Comparison of ENCODE assay signal across 23 cellular contexts in the genomic region with DNA sequence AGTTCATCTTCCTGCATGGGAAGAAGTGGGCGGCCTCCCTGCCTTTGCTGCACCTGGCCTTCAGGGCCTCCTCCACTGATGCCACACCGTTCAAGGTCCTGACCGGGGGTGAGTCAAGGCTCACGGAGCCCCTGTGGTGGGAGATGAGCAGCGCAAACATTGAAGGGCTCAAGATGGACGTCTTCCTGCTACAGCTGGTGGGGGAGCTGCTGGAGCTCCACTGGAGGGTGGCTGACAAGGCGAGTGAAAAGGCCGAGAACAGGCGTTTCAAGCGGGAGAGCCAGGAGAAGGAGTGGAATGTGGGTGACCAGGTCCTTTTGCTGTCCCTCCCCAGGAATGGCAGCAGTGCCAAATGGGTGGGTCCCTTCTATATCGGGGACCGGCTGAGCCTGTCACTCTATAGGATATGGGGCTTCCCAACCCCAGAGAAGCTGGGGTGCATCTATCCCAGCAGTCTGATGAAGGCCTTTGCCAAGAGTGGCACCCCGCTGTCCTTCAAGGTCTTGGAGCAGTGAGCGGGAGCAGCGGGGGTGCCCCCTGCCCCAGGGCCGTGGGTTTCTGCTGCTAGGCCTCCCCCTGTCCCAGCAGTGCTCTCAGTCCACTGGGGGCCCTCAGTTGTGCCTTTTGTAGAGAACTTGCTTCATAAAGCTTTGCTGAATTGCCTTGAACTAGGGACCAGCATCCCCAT. TPM values are rescaled to one million over a fixed set of nuclear protein-coding genes. Genes with fewer than 3 reads are reported as not detected.
A peak's percentile ranks its signal among the peaks of the same experiment; 100 is the strongest.
DNase-seq lines count a peak whose midpoint lies in the region; ATAC-seq and TF ChIP-seq lines count a peak whose summit lies in the region.
"Had no signal": no experiment of that assay in that cellular context is flagged by ENCODE, and none has a peak within 500 bp of the region (broad histone marks: within the 10 kb centered on the region; RNA-seq: fewer than 3 reads in every experiment).

No MANE protein-coding gene starts in this region.

- no peak for TF ChIP-seq CTCF in natural killer cell (IDR thresholded peaks at IDR 0.05)
- TF ChIP-seq CTCF in neural progenitor cell (IDR thresholded peaks at IDR 0.05) = no peak

- no peaks in the 10 kb centered on the region for H3F3A ChIP-seq in neural progenitor cell (ENCODE audit: low read depth)

- peaks cover 6% of the 10 kb centered on the region for H3K27me3 Mint-ChIP-seq in activated CD4-positive, alpha-beta memory T cell treated with anti-CD3 and anti-CD28 coated beads for 36 hours
- H3K27me3 Mint-ChIP-seq in activated CD4-positive, alpha-beta memory T cell treated with anti-CD3 and anti-CD28 coated beads, Interleukin-2, amount 10 ng/mL, durations not matched to agents 7 days and 5 days = no peaks in the 10 kb centered on the region
- H3K27me3 Mint-ChIP-seq in natural killer cell treated with Interleukin-12 subunit alpha and Interleukin-12 subunit beta and Interleukin-15 and Interleukin-18, amount 100 ng/mL, for 72 hours = peaks cover 0 to 12% of the 10 kb centered on the region in 2 donors
- H3K27me3 Mint-ChIP-seq in natural killer cell (ENCODE audit: low read depth in 2 of 2) = peaks cover 0 to 11% of the 10 kb centered on the region in 2 donors
- peaks cover 5% of the 10 kb centered on the region for H3K27me3 Mint-ChIP-seq in neural progenitor cell (ENCODE audit: insufficient read depth, low read depth)
- H3K27me3 Mint-ChIP-seq in activated T-helper 2 cell treated with anti-CD3 and anti-CD28 coated beads, Interferon-gamma antibody, Interleukin-2, Interleukin-4, amounts not matched to agents 10 μg/mL and 5 μg/mL and 100 μg/mL, durations not matched to agents 14 hours and 24 hours and 36 hours (ENCODE audit: low read depth) = peaks cover 13% of the 10 kb centered on the region

- H3K36me3 ChIP-seq in neural progenitor cell = no peaks in the 10 kb centered on the region
- H3K36me3 ChIP-seq: HAP-1, MG63 had no signal

- no peak overlapping the region for H3K9ac ChIP-seq in neural progenitor cell

- H3K4me3 ChIP-seq in neural progenitor cell = no peak overlapping the region
- H3K4me3 ChIP-seq: HAP-1, MG63, PC-9 had no signal

- CTCF ChIA-PET in activated CD4-positive, alpha-beta memory T cell treated with anti-CD3 and anti-CD28 coated beads for 36 hours (lab: Charles Lee) = no interaction called here
- CTCF ChIA-PET in activated CD4-positive, alpha-beta memory T cell treated with anti-CD3 and anti-CD28 coated beads, Interleukin-2, amount 10 ng/mL, durations not matched to agents 7 days and 5 days (lab: Charles Lee) = interaction anchor here (2.7 kb wide), 1 partner anchor 14 kb away, joined by 14 read pairs; no protein-coding TSS in a partner anchor

- H3K4me1 ChIP-seq in neural progenitor cell = no peaks in the 10 kb centered on the region
- H3K4me1 ChIP-seq: HAP-1 had no signal

- peaks cover 29% of the 10 kb centered on the region for H3K27me3 ChIP-seq in neural progenitor cell
- H3K27me3 ChIP-seq: MG63 had no signal

- intact Hi-C loops in activated CD4-positive, alpha-beta memory T cell treated with anti-CD3 and anti-CD28 coated beads for 36 hours (cut with micrococcal nuclease) = no loop called here
- intact Hi-C loops in natural killer cell (cut with micrococcal nuclease) = no loop called here
- intact Hi-C loops in activated T-helper 2 cell treated with anti-CD3 and anti-CD28 coated beads, Interferon-gamma antibody, Interleukin-2, Interleukin-4, amounts not matched to agents 10 μg/mL and 5 μg/mL and 100 μg/mL, durations not matched to agents 14 hours and 24 hours and 36 hours (cut with micrococcal nuclease) = no loop called here

- H3K9me3 Mint-ChIP-seq in activated CD4-positive, alpha-beta memory T cell treated with anti-CD3 and anti-CD28 coated beads for 36 hours = no peaks in the 10 kb centered on the region
- no peaks in the 10 kb centered on the region for H3K9me3 Mint-ChIP-seq in activated CD4-positive, alpha-beta memory T cell treated with anti-CD3 and anti-CD28 coated beads, Interleukin-2, amount 10 ng/mL, durations not matched to agents 7 days and 5 days
- no peaks in the 10 kb centered on the region for H3K9me3 Mint-ChIP-seq in natural killer cell treated with Interleukin-12 subunit alpha and Interleukin-12 subunit beta and Interleukin-15 and Interleukin-18, amount 100 ng/mL, for 72 hours
- H3K9me3 Mint-ChIP-seq in natural killer cell (no peaks in the 10 kb centered on the region), neural progenitor cell (no peaks in the 10 kb centered on the region)
- no peaks in the 10 kb centered on the region for H3K9me3 Mint-ChIP-seq in activated T-helper 2 cell treated with anti-CD3 and anti-CD28 coated beads, Interferon-gamma antibody, Interleukin-2, Interleukin-4, amounts not matched to agents 10 μg/mL and 5 μg/mL and 100 μg/mL, durations not matched to agents 14 hours and 24 hours and 36 hours

- H3K36me3 Mint-ChIP-seq in activated CD4-positive, alpha-beta memory T cell treated with anti-CD3 and anti-CD28 coated beads for 36 hours = no peaks in the 10 kb centered on the region
- H3K36me3 Mint-ChIP-seq in activated CD4-positive, alpha-beta memory T cell treated with anti-CD3 and anti-CD28 coated beads, Interleukin-2, amount 10 ng/mL, durations not matched to agents 7 days and 5 days (ENCODE audit: low read depth) = no peaks in the 10 kb centered on the region
- no peaks in the 10 kb centered on the region for H3K36me3 Mint-ChIP-seq in natural killer cell treated with Interleukin-12 subunit alpha and Interleukin-12 subunit beta and Interleukin-15 and Interleukin-18, amount 100 ng/mL, for 72 hours
- no peaks in the 10 kb centered on the region for H3K36me3 Mint-ChIP-seq in natural killer cell
- H3K36me3 Mint-ChIP-seq in neural progenitor cell = peaks cover 5% of the 10 kb centered on the region
- no peaks in the 10 kb centered on the region for H3K36me3 Mint-ChIP-seq in activated T-helper 2 cell treated with anti-CD3 and anti-CD28 coated beads, Interferon-gamma antibody, Interleukin-2, Interleukin-4, amounts not matched to agents 10 μg/mL and 5 μg/mL and 100 μg/mL, durations not matched to agents 14 hours and 24 hours and 36 hours (ENCODE audit: low read depth)

- no peak overlapping the region for H3K27ac ChIP-seq in neural progenitor cell
- H3K27ac ChIP-seq: 22Rv1, PC-9 had no signal

- no peak overlapping the region for H2AFZ ChIP-seq in neural progenitor cell (replicated peaks)
- H2AFZ ChIP-seq: PC-9 had no signal

- no peak for ATAC-seq in natural killer cell treated with Interleukin-12 subunit alpha and Interleukin-12 subunit beta and Interleukin-15 and Interleukin-18, amount 100 ng/mL, for 72 hours
- ATAC-seq in natural killer cell = no peak
- ATAC-seq in GM21390 (IDR thresholded peaks at IDR 0.05; ENCODE audit: unreplicated experiment) = no peak

- H3K27ac Mint-ChIP-seq in activated CD4-positive, alpha-beta memory T cell treated with anti-CD3 and anti-CD28 coated beads for 36 hours = no peak overlapping the region
- no peak overlapping the region for H3K27ac Mint-ChIP-seq in activated CD4-positive, alpha-beta memory T cell treated with anti-CD3 and anti-CD28 coated beads, Interleukin-2, amount 10 ng/mL, durations not matched to agents 7 days and 5 days
- H3K27ac Mint-ChIP-seq in natural killer cell treated with Interleukin-12 subunit alpha and Interleukin-12 subunit beta and Interleukin-15 and Interleukin-18, amount 100 ng/mL, for 72 hours = no peak overlapping the region
- H3K27ac Mint-ChIP-seq in natural killer cell (no peak overlapping the region), neural progenitor cell (peak overlapping the region; percentile 76)
- H3K27ac Mint-ChIP-seq in activated T-helper 2 cell treated with anti-CD3 and anti-CD28 coated beads, Interferon-gamma antibody, Interleukin-2, Interleukin-4, amounts not matched to agents 10 μg/mL and 5 μg/mL and 100 μg/mL, durations not matched to agents 14 hours and 24 hours and 36 hours = no peak overlapping the region
- H3K27ac Mint-ChIP-seq: B cell had no signal

- peak; percentile 4 for DNase-seq in activated CD4-positive, alpha-beta memory T cell treated with anti-CD3 and anti-CD28 coated beads for 36 hours
- DNase-seq in activated CD4-positive, alpha-beta memory T cell treated with anti-CD3 and anti-CD28 coated beads, Interleukin-2, amount 10 ng/mL, durations not matched to agents 7 days and 5 days = no peak
- peak; percentile 51 for DNase-seq in natural killer cell treated with Interleukin-12 subunit alpha and Interleukin-12 subunit beta and Interleukin-15 and Interleukin-18, amount 100 ng/mL, for 72 hours (ENCODE audit: low spot score)
- DNase-seq in natural killer cell (no peak), neural progenitor cell (ENCODE audit: low spot score) (no peak)
- DNase-seq in activated T-helper 2 cell treated with anti-CD3 and anti-CD28 coated beads, Interferon-gamma antibody, Interleukin-2, Interleukin-4, amounts not matched to agents 10 μg/mL and 5 μg/mL and 100 μg/mL, durations not matched to agents 14 hours and 24 hours and 36 hours (ENCODE audit: low spot score) = no peak
- no peak for DNase-seq in activated effector memory CD4-positive, alpha-beta T cell treated with anti-CD3 and anti-CD28 coated beads, Interleukin-2, amount 50 U/mL, for 16 hours
- DNase-seq: Calu3, DMS79 treated with DMSO at 0.1 percent for 48 hours, GF-D8, IMR-90, KG1, MG63, NCI-H2029, NCI-H446 treated with DMSO at 0.1 percent for 48 hours, NCI-H526, NCI-H82, PC-9, SHP77 had no signal

- POLR2A ChIA-PET in activated CD4-positive, alpha-beta memory T cell treated with anti-CD3 and anti-CD28 coated beads for 36 hours (lab: Charles Lee) = no interaction called here
- POLR2A ChIA-PET in activated CD4-positive, alpha-beta memory T cell treated with anti-CD3 and anti-CD28 coated beads, Interleukin-2, amount 10 ng/mL, durations not matched to agents 7 days and 5 days (lab: Charles Lee) = interaction anchor here (1.2 to 4.5 kb wide), 2 partner anchors 13 to 16 kb away, joined by 4 to 48 read pairs; a partner anchor contains a TSS

- no peaks in the 10 kb centered on the region for H3K9me3 ChIP-seq in neural progenitor cell (ENCODE audit: low read depth)
- H3K9me3 ChIP-seq: HAP-1, MG63 had no signal

- H3K79me2 ChIP-seq in neural progenitor cell (ENCODE audit: low read depth) = no peaks in the 10 kb centered on the region

- H4K20me1 ChIP-seq in neural progenitor cell (ENCODE audit: low read depth) = peaks cover 8% of the 10 kb centered on the region

- no peak overlapping the region for H3K4me2 ChIP-seq in neural progenitor cell
- H3K4me2 ChIP-seq: PC-9 had no signal

- no peak overlapping the region for H3K4me3 Mint-ChIP-seq in activated CD4-positive, alpha-beta memory T cell treated with anti-CD3 and anti-CD28 coated beads for 36 hours
- no peak overlapping the region for H3K4me3 Mint-ChIP-seq in activated CD4-positive, alpha-beta memory T cell treated with anti-CD3 and anti-CD28 coated beads, Interleukin-2, amount 10 ng/mL, durations not matched to agents 7 days and 5 days
- no peak overlapping the region for H3K4me3 Mint-ChIP-seq in natural killer cell treated with Interleukin-12 subunit alpha and Interleukin-12 subunit beta and Interleukin-15 and Interleukin-18, amount 100 ng/mL, for 72 hours
- H3K4me3 Mint-ChIP-seq in natural killer cell (no peak overlapping the region), neural progenitor cell (peak overlapping the region; percentile 69)
- H3K4me3 Mint-ChIP-seq in activated T-helper 2 cell treated with anti-CD3 and anti-CD28 coated beads, Interferon-gamma antibody, Interleukin-2, Interleukin-4, amounts not matched to agents 10 μg/mL and 5 μg/mL and 100 μg/mL, durations not matched to agents 14 hours and 24 hours and 36 hours (ENCODE audit: low read depth) = no peak overlapping the region
- H3K4me3 Mint-ChIP-seq: B cell had no signal

- H3K4me1 Mint-ChIP-seq in activated CD4-positive, alpha-beta memory T cell treated with anti-CD3 and anti-CD28 coated beads for 36 hours (ENCODE audit: low read depth) = no peaks in the 10 kb centered on the region
- no peaks in the 10 kb centered on the region for H3K4me1 Mint-ChIP-seq in activated CD4-positive, alpha-beta memory T cell treated with anti-CD3 and anti-CD28 coated beads, Interleukin-2, amount 10 ng/mL, durations not matched to agents 7 days and 5 days
- no peaks in the 10 kb centered on the region for H3K4me1 Mint-ChIP-seq in natural killer cell treated with Interleukin-12 subunit alpha and Interleukin-12 subunit beta and Interleukin-15 and Interleukin-18, amount 100 ng/mL, for 72 hours (ENCODE audit: low read depth in 2 of 2)
- no peaks in the 10 kb centered on the region for H3K4me1 Mint-ChIP-seq in natural killer cell
- H3K4me1 Mint-ChIP-seq in neural progenitor cell = peaks cover 3% of the 10 kb centered on the region
- no peaks in the 10 kb centered on the region for H3K4me1 Mint-ChIP-seq in activated T-helper 2 cell treated with anti-CD3 and anti-CD28 coated beads, Interferon-gamma antibody, Interleukin-2, Interleukin-4, amounts not matched to agents 10 μg/mL and 5 μg/mL and 100 μg/mL, durations not matched to agents 14 hours and 24 hours and 36 hours (ENCODE audit: low read depth)
- H3K4me1 Mint-ChIP-seq: B cell had no signal

RNA-seq across cellular contexts. Expression of a gene that starts 12.4 kb away (rescaled TPM):
- total RNA-seq in activated CD4-positive, alpha-beta memory T cell treated with anti-CD3 and anti-CD28 coated beads for 36 hours = 1 to 10 TPM; 8.6 to 9.3 TPM
- 1 to 10 TPM; 8.6 to 9.5 TPM for total RNA-seq in activated CD4-positive, alpha-beta memory T cell treated with anti-CD3 and anti-CD28 coated beads, Interleukin-2, amount 10 ng/mL, durations not matched to agents 7 days and 5 days
- 10 to 100 TPM in 1 of 2 donors, 1 to 10 TPM in 1; 5.3 to 10.9 TPM for total RNA-seq in natural killer cell treated with Interleukin-12 subunit alpha and Interleukin-12 subunit beta and Interleukin-15 and Interleukin-18, amount 100 ng/mL, for 72 hours
- total RNA-seq in natural killer cell (1 to 10 TPM in 2 of 3 donors, under 1 TPM in 1; 0.75 to 1.5 (median 1.1) TPM), neural progenitor cell (ENCODE audit: low replicate concordance) (0.25 TPM in 1 of 2 replicates, not detected in the other)
- total RNA-seq in activated T-helper 2 cell treated with anti-CD3 and anti-CD28 coated beads, Interferon-gamma antibody, Interleukin-2, Interleukin-4, amounts not matched to agents 10 μg/mL and 5 μg/mL and 100 μg/mL, durations not matched to agents 14 hours and 24 hours and 36 hours = 5.4 and 5.5 TPM in 2 replicates

RNA-seq across cellular contexts. Expression of a gene that starts 12.7 kb away (rescaled TPM):
- 10 to 100 TPM; 62.5 to 62.9 TPM for total RNA-seq in activated CD4-positive, alpha-beta memory T cell treated with anti-CD3 and anti-CD28 coated beads for 36 hours
- total RNA-seq in activated CD4-positive, alpha-beta memory T cell treated with anti-CD3 and anti-CD28 coated beads, Interleukin-2, amount 10 ng/mL, durations not matched to agents 7 days and 5 days = 10 to 100 TPM; 96.0 to 99.5 TPM
- total RNA-seq in natural killer cell treated with Interleukin-12 subunit alpha and Interleukin-12 subunit beta and Interleukin-15 and Interleukin-18, amount 100 ng/mL, for 72 hours = 10 to 100 TPM; 61.7 to 65.3 TPM
- total RNA-seq in natural killer cell = 100 to 1,000 TPM; 106 to 141 (median 116) TPM
- 20.4 and 34.7 TPM in 2 replicates for total RNA-seq in neural progenitor cell (ENCODE audit: low replicate concordance)
- 72.6 and 75.3 TPM in 2 replicates for total RNA-seq in activated T-helper 2 cell treated with anti-CD3 and anti-CD28 coated beads, Interferon-gamma antibody, Interleukin-2, Interleukin-4, amounts not matched to agents 10 μg/mL and 5 μg/mL and 100 μg/mL, durations not matched to agents 14 hours and 24 hours and 36 hours

RNA-seq across cellular contexts. Expression of a gene that starts 18.3 kb away (rescaled TPM):
- total RNA-seq in activated CD4-positive, alpha-beta memory T cell treated with anti-CD3 and anti-CD28 coated beads for 36 hours = under 1 TPM; 0.02 to 0.22 TPM
- under 1 TPM; 0.18 TPM for total RNA-seq in activated CD4-positive, alpha-beta memory T cell treated with anti-CD3 and anti-CD28 coated beads, Interleukin-2, amount 10 ng/mL, durations not matched to agents 7 days and 5 days
- total RNA-seq in natural killer cell treated with Interleukin-12 subunit alpha and Interleukin-12 subunit beta and Interleukin-15 and Interleukin-18, amount 100 ng/mL, for 72 hours = under 1 TPM in 1 of 2 donors, not detected in 1; 0.11 TPM
- total RNA-seq in natural killer cell (under 1 TPM; 0.23 to 0.53 (median 0.42) TPM), neural progenitor cell (ENCODE audit: low replicate concordance) (15.5 and 34.3 TPM in 2 replicates)
- 0.02 and 0.34 TPM in 2 replicates for total RNA-seq in activated T-helper 2 cell treated with anti-CD3 and anti-CD28 coated beads, Interferon-gamma antibody, Interleukin-2, Interleukin-4, amounts not matched to agents 10 μg/mL and 5 μg/mL and 100 μg/mL, durations not matched to agents 14 hours and 24 hours and 36 hours

RNA-seq across cellular contexts. Expression of a gene that starts 25.5 kb away (rescaled TPM):
- total RNA-seq in activated CD4-positive, alpha-beta memory T cell treated with anti-CD3 and anti-CD28 coated beads for 36 hours = 10 to 100 TPM; 36.2 to 43.8 TPM
- 10 to 100 TPM; 38.5 to 41.6 TPM for total RNA-seq in activated CD4-positive, alpha-beta memory T cell treated with anti-CD3 and anti-CD28 coated beads, Interleukin-2, amount 10 ng/mL, durations not matched to agents 7 days and 5 days
- 10 to 100 TPM; 33.2 to 50.7 TPM for total RNA-seq in natural killer cell treated with Interleukin-12 subunit alpha and Interleukin-12 subunit beta and Interleukin-15 and Interleukin-18, amount 100 ng/mL, for 72 hours
- 100 to 1,000 TPM in 2 of 3 donors, 10 to 100 TPM in 1; 97.1 to 106 (median 100) TPM for total RNA-seq in natural killer cell
- total RNA-seq in neural progenitor cell (ENCODE audit: low replicate concordance) = 19.0 and 37.8 TPM in 2 replicates
- 40.8 and 47.7 TPM in 2 replicates for total RNA-seq in activated T-helper 2 cell treated with anti-CD3 and anti-CD28 coated beads, Interferon-gamma antibody, Interleukin-2, Interleukin-4, amounts not matched to agents 10 μg/mL and 5 μg/mL and 100 μg/mL, durations not matched to agents 14 hours and 24 hours and 36 hours

RNA-seq across cellular contexts. Expression of a gene that starts 49.1 kb away (rescaled TPM):
- total RNA-seq in activated CD4-positive, alpha-beta memory T cell treated with anti-CD3 and anti-CD28 coated beads for 36 hours = not detected
- total RNA-seq in activated CD4-positive, alpha-beta memory T cell treated with anti-CD3 and anti-CD28 coated beads, Interleukin-2, amount 10 ng/mL, durations not matched to agents 7 days and 5 days = not detected
- not detected for total RNA-seq in natural killer cell treated with Interleukin-12 subunit alpha and Interleukin-12 subunit beta and Interleukin-15 and Interleukin-18, amount 100 ng/mL, for 72 hours
- total RNA-seq in natural killer cell = not detected
- 38.2 and 95.3 TPM in 2 replicates for total RNA-seq in neural progenitor cell (ENCODE audit: low replicate concordance)
- total RNA-seq in activated T-helper 2 cell treated with anti-CD3 and anti-CD28 coated beads, Interferon-gamma antibody, Interleukin-2, Interleukin-4, amounts not matched to agents 10 μg/mL and 5 μg/mL and 100 μg/mL, durations not matched to agents 14 hours and 24 hours and 36 hours = 0.21 TPM in 1 of 2 replicates, not detected in the other

Comparison
In these comparisons a context has a peak if more than half of its experiments do, and no peak if none do; other contexts are left out.
1. DNase-seq: peak in activated CD4-positive, alpha-beta memory T cell treated with anti-CD3 and anti-CD28 coated beads for 36 hours (single experiment) and natural killer cell treated with Interleukin-12 subunit alpha and Interleukin-12 subunit beta and Interleukin-15 and Interleukin-18, amount 100 ng/mL, for 72 hours (single experiment); none in activated CD4-positive, alpha-beta memory T cell treated with anti-CD3 and anti-CD28 coated beads, Interleukin-2, amount 10 ng/mL, durations not matched to agents 7 days and 5 days (single experiment), natural killer cell (single experiment), neural progenitor cell (single experiment), activated T-helper 2 cell treated with anti-CD3 and anti-CD28 coated beads, Interferon-gamma antibody, Interleukin-2, Interleukin-4, amounts not matched to agents 10 μg/mL and 5 μg/mL and 100 μg/mL, durations not matched to agents 14 hours and 24 hours and 36 hours (single experiment) and activated effector memory CD4-positive, alpha-beta T cell treated with anti-CD3 and anti-CD28 coated beads, Interleukin-2, amount 50 U/mL, for 16 hours (single experiment).
2. RNA of a gene that starts 18.3 kb away (total RNA-seq): 15.5 to 34.3 TPM in neural progenitor cell; 0.23 to 0.53 TPM in natural killer cell, 0.02 to 0.34 TPM in activated T-helper 2 cell treated with anti-CD3 and anti-CD28 coated beads, Interferon-gamma antibody, Interleukin-2, Interleukin-4, amounts not matched to agents 10 μg/mL and 5 μg/mL and 100 μg/mL, durations not matched to agents 14 hours and 24 hours and 36 hours, 0.02 to 0.22 TPM in activated CD4-positive, alpha-beta memory T cell treated with anti-CD3 and anti-CD28 coated beads for 36 hours, 0.18 TPM in activated CD4-positive, alpha-beta memory T cell treated with anti-CD3 and anti-CD28 coated beads, Interleukin-2, amount 10 ng/mL, durations not matched to agents 7 days and 5 days and 0.11 TPM in natural killer cell treated with Interleukin-12 subunit alpha and Interleukin-12 subunit beta and Interleukin-15 and Interleukin-18, amount 100 ng/mL, for 72 hours; every median in the first group is over 10 times any median in the second.